ENCODE assay signal across 10 cellular contexts in the genomic region with DNA sequence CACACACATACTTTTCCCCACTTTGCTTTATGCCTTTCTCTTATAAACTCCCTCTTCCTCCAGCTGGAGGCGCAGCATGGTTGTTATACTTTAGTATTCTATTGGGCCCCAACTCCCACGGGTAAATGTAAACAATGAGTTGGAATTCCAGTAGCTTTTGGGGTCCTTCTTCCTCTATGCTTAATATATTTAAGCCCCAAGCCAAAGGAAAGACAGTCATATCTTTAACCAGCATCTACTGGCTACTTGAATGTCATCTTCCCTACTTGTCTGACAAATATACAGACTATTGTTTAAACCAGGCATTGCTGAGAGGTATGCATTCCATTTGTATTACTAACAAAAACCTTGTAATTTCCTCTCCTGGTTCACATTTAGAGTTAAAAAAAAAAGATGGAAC.
DNase-seq lines count a peak whose midpoint lies in the region; ATAC-seq, FAIRE-seq and TF ChIP-seq lines count a peak whose summit lies in the region.
"Had no signal": no experiment of that assay in that cellular context is flagged by ENCODE, and none has a peak within 500 bp of the region (broad histone marks: within the 10 kb centered on the region; RNA-seq: fewer than 3 reads in every experiment).

No MANE protein-coding gene starts in this region.

- TF ChIP-seq RAD21 in HepG2 (CRISPR knock-in tag; IDR thresholded peaks at IDR 0.05), result no peak

- in situ Hi-C loops in HepG2 (cut with HindIII; ENCODE audit: extremely low pct_ligation_motif_present, low pct_unique_long_range_greater_than_20kb), result no loop called here

- no TSS peak for BruUV-seq in HepG2 (replicated peaks; lab: Mats Ljungman, UMichigan)

- H3K4me1 ChIP-seq in HepG2 (ENCODE audit: insufficient read depth, low read length) (peaks cover 8% of the 10 kb centered on the region; the same call in 1 of the 2 replicates), right lobe of liver (no peaks in the 10 kb centered on the region)
- H3K4me1 ChIP-seq: left ventricle myocardium inferior had no signal

- H2AFZ ChIP-seq in HepG2 (ENCODE audit: low read length), result no peak overlapping the region
- H2AFZ ChIP-seq in SU-DHL-6 (ENCODE audit: low read depth, low read length, severe bottlenecking), result no peak overlapping the region

- H3K36me3 Mint-ChIP-seq in activated T-cell treated with anti-CD3 and anti-CD28 coated beads, Interleukin-2, amount 50 U/mL, for 4 hours (ENCODE audit: insufficient read depth), result peaks cover 25% of the 10 kb centered on the region
- H3K36me3 Mint-ChIP-seq in progenitor cell of endocrine pancreas (ENCODE audit: insufficient read depth) (peaks cover 26% of the 10 kb centered on the region), type B pancreatic cell (peaks cover 31% of the 10 kb centered on the region)

- no peaks in the 10 kb centered on the region for H3K9me3 Mint-ChIP-seq in activated T-cell treated with anti-CD3 and anti-CD28 coated beads, Interleukin-2, amount 50 U/mL, for 4 hours
- H3K9me3 Mint-ChIP-seq in progenitor cell of endocrine pancreas (ENCODE audit: low read depth) (peaks cover under 1% of the 10 kb centered on the region), type B pancreatic cell (no peaks in the 10 kb centered on the region)

- POLR2A ChIA-PET in HepG2 (lab: Yijun Ruan, JAX), result no interaction called here

- no peaks in the 10 kb centered on the region for H3K4me1 Mint-ChIP-seq in activated T-cell treated with anti-CD3 and anti-CD28 coated beads, Interleukin-2, amount 50 U/mL, for 4 hours (ENCODE audit: low read depth)
- H3K4me1 Mint-ChIP-seq in progenitor cell of endocrine pancreas (ENCODE audit: low read depth) (no peaks in the 10 kb centered on the region), type B pancreatic cell (ENCODE audit: unreplicated experiment) (no peaks in the 10 kb centered on the region)

- TF ChIP-seq POLR2A in HepG2 (IDR thresholded peaks at IDR 0.05; ENCODE audit: insufficient read depth in 1 of 2, low read depth in 2 of 2, low read length in 2 of 2) (no peak), right lobe of liver (IDR thresholded peaks at IDR 0.05) (no peak)

- H3K27ac ChIP-seq in HepG2 (ENCODE audit: extremely low read length, insufficient read depth, low read length) (no peak overlapping the region), right lobe of liver (no peak overlapping the region), SU-DHL-6 (ENCODE audit: low read depth, low read length) (no peak overlapping the region)
- H3K27ac ChIP-seq: left ventricle myocardium inferior had no signal

- H3K9ac ChIP-seq in HepG2 (ENCODE audit: insufficient read depth, low read depth, low read length) (no peak overlapping the region), SU-DHL-6 (ENCODE audit: low read length) (no peak overlapping the region)

- H3K27me3 ChIP-seq in HepG2 (ENCODE audit: control insufficient read depth in 1 of 2, insufficient read depth in 2 of 2, low read length in 2 of 2) (no peaks in the 10 kb centered on the region), right lobe of liver (no peaks in the 10 kb centered on the region), SU-DHL-6 (ENCODE audit: low read length) (no peaks in the 10 kb centered on the region)

- WGBS in HepG2 (ENCODE audit: low lambda C conversion rate), result 52% methylated on average over 2 of the region's 2 CpGs
- 48% methylated on average over 2 of the region's 2 CpGs for WGBS in right lobe of liver (ENCODE audit: insufficient coverage, low coverage, low lambda C conversion rate, missing lambda C conversion rate)

- H3F3A ChIP-seq in SU-DHL-6 (ENCODE audit: insufficient read depth), result peaks cover 4% of the 10 kb centered on the region; the same call in 1 of the 2 replicates

- H3K4me3 ChIP-seq in HepG2 (replicated peaks in 1 of 3; ENCODE audit: insufficient read depth in 1 of 3, low read depth in 2 of 3, low read length in 3 of 3) (no peak overlapping the region), right lobe of liver (no peak overlapping the region), SU-DHL-6 (ENCODE audit: insufficient read depth, low read length, poor library complexity, severe bottlenecking) (no peak overlapping the region), fibroblast of villous mesenchyme (ENCODE audit: low read depth, low read length) (no peak overlapping the region)
- H3K4me3 ChIP-seq: left ventricle myocardium inferior had no signal

- FAIRE-seq in HepG2 (lab: Jason Lieb, UNC), result no peak

- H3K36me3 ChIP-seq in HepG2 (replicated peaks in 1 of 2; ENCODE audit: control insufficient read depth in 1 of 2, insufficient read depth in 2 of 2, low read length in 2 of 2) (peaks cover 0 to 9% of the 10 kb centered on the region in 2 experiments; a peak in 1 of 5 replicates), right lobe of liver (peaks cover 0 to 4% (median 2%) of the 10 kb centered on the region in 4 donors), SU-DHL-6 (ENCODE audit: low read length) (0 out of 2 replicates have a peak, but pooled peaks cover 2% of the 10 kb centered on the region)

- H3K27me3 Mint-ChIP-seq in activated T-cell treated with anti-CD3 and anti-CD28 coated beads, Interleukin-2, amount 50 U/mL, for 4 hours (ENCODE audit: low read depth), result no peaks in the 10 kb centered on the region
- H3K27me3 Mint-ChIP-seq in progenitor cell of endocrine pancreas (no peaks in the 10 kb centered on the region), type B pancreatic cell (no peaks in the 10 kb centered on the region)

- TF ChIP-seq EP300 in HepG2 (IDR thresholded peaks at IDR 0.05; ENCODE audit: low read depth in 2 of 2, low read length in 2 of 2) (no peak), HepG2 (CRISPR knock-in tag; IDR thresholded peaks at IDR 0.05; ENCODE audit: borderline replicate concordance) (no peak)

- ATAC-seq in HepG2 (no peak; the same call in 2 of the 3 replicates), right lobe of liver (no peak)
- no peak for ATAC-seq in activated T-cell treated with anti-CD3 and anti-CD28 coated beads, Interleukin-2, amount 50 U/mL, for 4 hours

- H4K20me1 ChIP-seq in HepG2 (ENCODE audit: insufficient read depth, low read length) (no peaks in the 10 kb centered on the region), SU-DHL-6 (ENCODE audit: low read depth, low read length) (no peaks in the 10 kb centered on the region)

- CTCF ChIA-PET in HepG2 (lab: Yijun Ruan, JAX; ENCODE audit: low intra/inter-chr PET ratio, low total read pairs), result no interaction called here

- H3K4me2 ChIP-seq in HepG2 (ENCODE audit: low read depth, low read length), result no peak overlapping the region
- no peak overlapping the region for H3K4me2 ChIP-seq in SU-DHL-6 (ENCODE audit: low read depth, low read length, poor library complexity, severe bottlenecking)

- H3K9me3 ChIP-seq in HepG2 (ENCODE audit: low read length), result no peaks in the 10 kb centered on the region
- H3K9me3 ChIP-seq in right lobe of liver, result no peaks in the 10 kb centered on the region
- no peaks in the 10 kb centered on the region for H3K9me3 ChIP-seq in SU-DHL-6 (ENCODE audit: insufficient read depth, low read length)
- H3K9me3 ChIP-seq: left ventricle myocardium inferior had no signal

- DNase-seq in HepG2 (ENCODE audit: low spot score), result peak; percentile 7
- DNase-seq in right lobe of liver, result no peak
- DNase-seq in fibroblast of villous mesenchyme (ENCODE audit: low read depth), result peak; percentile 16
- DNase-seq in activated T-cell treated with anti-CD3 and anti-CD28 coated beads, Interleukin-2, amount 50 U/mL, for 4 hours, result no peak
- DNase-seq in progenitor cell of endocrine pancreas (ENCODE audit: low spot score, unreplicated experiment), result no peak
- no peak for DNase-seq in stimulated activated CD4-positive, alpha-beta T cell treated with anti-CD3 and anti-CD28 coated beads, Interleukin-1b, Interleukin-23, amount 100 ng/mL, for 48 hours
- DNase-seq in type B pancreatic cell (ENCODE audit: extremely low spot score, unreplicated experiment), result no peak
- DNase-seq: left ventricle myocardium inferior, retina had no signal

- H3K27ac Mint-ChIP-seq in progenitor cell of endocrine pancreas, result no peak overlapping the region
- H3K27ac Mint-ChIP-seq in type B pancreatic cell, result no peak overlapping the region

- H3K4me3 Mint-ChIP-seq in activated T-cell treated with anti-CD3 and anti-CD28 coated beads, Interleukin-2, amount 50 U/mL, for 4 hours, result no peak overlapping the region
- H3K4me3 Mint-ChIP-seq in progenitor cell of endocrine pancreas (ENCODE audit: low read depth), result no peak overlapping the region
- no peak overlapping the region for H3K4me3 Mint-ChIP-seq in type B pancreatic cell

- H3K79me2 ChIP-seq in HepG2 (ENCODE audit: insufficient read depth, low read length), result no peaks in the 10 kb centered on the region
- H3K79me2 ChIP-seq in SU-DHL-6 (ENCODE audit: insufficient read depth, low read length), result no peaks in the 10 kb centered on the region

- intact Hi-C loops in HepG2 (cut with micrococcal nuclease; ENCODE audit: unreplicated experiment), result no loop called here
- intact Hi-C loops in right lobe of liver (cut with DNase I), result no loop called here

- no peaks in the 10 kb centered on the region for H3K9me2 ChIP-seq in SU-DHL-6 (replicated peaks; ENCODE audit: insufficient read depth, low read length)

- TF ChIP-seq CTCF in HepG2 (CRISPR knock-in tag; IDR thresholded peaks at IDR 0.05) (peak; percentile 46), right lobe of liver (IDR thresholded peaks at IDR 0.05) (no peak), SU-DHL-6 (IDR thresholded peaks at IDR 0.05; ENCODE audit: insufficient read depth, low read length, poor library complexity, severe bottlenecking) (peak; percentile 9), fibroblast of villous mesenchyme (IDR thresholded peaks at IDR 0.05; ENCODE audit: insufficient read depth, low read depth, low read length) (peak; percentile 30), progenitor cell of endocrine pancreas (IDR thresholded peaks at IDR 0.05; ENCODE audit: unreplicated experiment) (no peak), type B pancreatic cell (conservative IDR thresholded peaks at IDR 0.05) (no peak)

TF ChIP-seq in HepG2, 621 proteins besides CTCF, POLR2A, EP300 and RAD21 (continues in another document):
- TF ChIP-seq, protein P1, sequence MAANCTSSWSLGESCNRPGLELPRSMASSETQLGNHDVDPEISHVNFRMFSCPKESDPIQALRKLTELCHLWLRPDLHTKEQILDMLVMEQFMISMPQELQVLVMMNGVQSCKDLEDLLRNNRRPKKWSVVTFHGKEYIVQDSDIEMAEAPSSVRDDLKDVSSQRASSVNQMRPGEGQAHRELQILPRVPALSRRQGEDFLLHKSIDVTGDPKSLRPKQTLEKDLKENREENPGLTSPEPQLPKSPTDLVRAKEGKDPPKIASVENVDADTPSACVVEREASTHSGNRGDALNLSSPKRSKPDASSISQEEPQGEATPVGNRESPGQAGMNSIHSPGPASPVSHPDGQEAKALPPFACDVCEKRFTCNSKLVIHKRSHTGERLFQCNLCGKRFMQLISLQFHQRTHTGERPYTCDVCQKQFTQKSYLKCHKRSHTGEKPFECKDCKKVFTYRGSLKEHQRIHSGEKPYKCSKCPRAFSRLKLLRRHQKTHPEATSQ (CRISPR knock-in tag; IDR thresholded peaks at IDR 0.05; ENCODE audit: borderline replicate concordance), result no peak

Comparison
In these comparisons a context has a peak if more than half of its experiments do, and no peak if none do; other contexts are left out.
1. DNase-seq: peak in HepG2 (single experiment) and fibroblast of villous mesenchyme (single experiment); none in right lobe of liver (0 of 3), activated T-cell treated with anti-CD3 and anti-CD28 coated beads, Interleukin-2, amount 50 U/mL, for 4 hours (single experiment), progenitor cell of endocrine pancreas (single experiment), stimulated activated CD4-positive, alpha-beta T cell treated with anti-CD3 and anti-CD28 coated beads, Interleukin-1b, Interleukin-23, amount 100 ng/mL, for 48 hours (single experiment) and type B pancreatic cell (single experiment).
2. CTCF ChIP-seq: peak in HepG2 (single experiment), SU-DHL-6 (single experiment) and fibroblast of villous mesenchyme (single experiment); none in right lobe of liver (0 of 4), progenitor cell of endocrine pancreas (single experiment) and type B pancreatic cell (single experiment).